In the genomic region with DNA sequence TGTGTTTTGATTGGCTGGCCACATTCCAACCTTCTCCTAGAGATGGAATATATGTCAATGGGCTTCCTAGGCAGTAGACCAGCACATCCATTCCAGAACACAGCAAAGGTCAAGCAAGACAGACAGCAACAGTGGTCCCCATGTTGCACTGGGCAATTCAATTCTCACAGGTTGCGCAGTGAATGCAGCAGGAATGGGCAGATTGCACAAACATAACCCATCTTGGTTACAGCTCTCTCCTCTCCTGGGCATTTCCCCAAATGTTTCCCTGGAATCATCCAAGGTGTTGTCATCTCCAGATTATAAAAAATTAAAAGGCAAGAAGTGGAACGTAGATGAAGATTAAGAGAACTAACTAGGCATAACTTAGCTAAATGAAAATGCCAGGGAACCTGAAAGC, we compare ENCODE assay signal across 26 cellular contexts.
"Had no signal": no experiment of that assay in that cellular context is flagged by ENCODE, and none has a peak within 500 bp of the region (broad histone marks: within the 10 kb centered on the region; RNA-seq: fewer than 3 reads in every experiment).

No MANE protein-coding gene starts in this region.

- H3K9me3 ChIP-seq: adrenal gland, ascending aorta, breast epithelium had no signal

- H3K27ac ChIP-seq: adrenal gland, ascending aorta, breast epithelium, cardiac muscle cell had no signal

- DNase-seq: activated CD4-positive, alpha-beta memory T cell treated with anti-CD3 and anti-CD28 coated beads for 36 hours; activated CD4-positive, alpha-beta T cell treated with anti-CD3 and anti-CD28 coated beads for 36 hours; activated CD4-positive, alpha-beta T cell treated with anti-CD3 and anti-CD28 coated beads, Interleukin-2, amount 10 ng/mL, durations not matched to agents 24 days and 14 days; activated CD4-positive, CD25-positive, alpha-beta regulatory T cell; activated CD4-positive, CD25-positive, alpha-beta regulatory T cell treated with anti-CD3 and anti-CD28 coated beads, Interleukin-2, amount 50 U/mL, for 72 hours; activated CD8-positive, alpha-beta memory T cell treated with anti-CD3 and anti-CD28 coated beads, Interleukin-2, amount 10 ng/mL, durations not matched to agents 7 days and 5 days; activated CD8-positive, alpha-beta memory T cell treated with anti-CD3 and anti-CD28 coated beads, Interleukin-2, amount 50 U/mL, for 4 hours; activated CD8-positive, alpha-beta T cell treated with anti-CD3 and anti-CD28 coated beads, Interleukin-2, amount 10 ng/mL, durations not matched to agents 7 days and 5 days; activated effector memory CD4-positive, alpha-beta T cell treated with anti-CD3 and anti-CD28 coated beads, Interleukin-2, amount 50 U/mL, for 16 hours; activated naive CD4-positive, alpha-beta T cell treated with anti-CD3 and anti-CD28 coated beads for 36 hours; activated naive CD8-positive, alpha-beta T cell treated with anti-CD3 and anti-CD28 coated beads for 36 hours; activated naive CD8-positive, alpha-beta T cell treated with anti-CD3 and anti-CD28 coated beads, Interleukin-2, amount 50 U/mL, for 24 hours; activated T-cell treated with anti-CD3 and anti-CD28 coated beads, Interleukin-2, amount 50 U/mL, for 1 hour; activated T-cell treated with anti-CD3 and anti-CD28 coated beads, Interleukin-2, amount 50 U/mL, for 48 hours; adrenal gland; amygdala; dorsolateral prefrontal cortex; effector memory CD4-positive, alpha-beta T cell; endodermal cell; foreskin fibroblast; T-helper 2 cell had no signal

- H3K27me3 ChIP-seq: adrenal gland, ascending aorta, breast epithelium, cardiac muscle cell, dorsolateral prefrontal cortex had no signal

- H3K36me3 ChIP-seq: adrenal gland, ascending aorta, breast epithelium, cardiac muscle cell had no signal

- H3K4me1 ChIP-seq: adrenal gland, ascending aorta, breast epithelium had no signal

- H3K4me3 ChIP-seq: adrenal gland, ascending aorta, breast epithelium, cardiac muscle cell, coronary artery, dorsolateral prefrontal cortex had no signal

- ATAC-seq: activated CD4-positive, alpha-beta T cell treated with anti-CD3 and anti-CD28 coated beads for 36 hours; activated CD8-positive, alpha-beta memory T cell treated with anti-CD3 and anti-CD28 coated beads, Interleukin-2, amount 10 ng/mL, durations not matched to agents 7 days and 5 days; activated CD8-positive, alpha-beta T cell treated with anti-CD3 and anti-CD28 coated beads, Interleukin-2, amount 10 ng/mL, durations not matched to agents 7 days and 5 days; activated naive CD8-positive, alpha-beta T cell treated with anti-CD3 and anti-CD28 coated beads, Interleukin-2, amount 50 U/mL, for 24 hours; esophagus mucosa had no signal
